8 cellular contexts compared by ENCODE assay signal in genomic region chr16:8567355-8568230, GRCh38. TPM values are rescaled to one million over a fixed set of nuclear protein-coding genes. Genes with fewer than 3 reads are reported as not detected.
DNase-seq lines count a peak whose midpoint lies in the region; ATAC-seq and TF ChIP-seq lines count a peak whose summit lies in the region.

No MANE protein-coding gene starts in this region.

- H3K9me3 Mint-ChIP-seq in CD4-positive, alpha-beta T cell: no peaks in the 10 kb centered on the region
- H3K9me3 Mint-ChIP-seq in activated CD4-positive, alpha-beta T cell treated with anti-CD3 and anti-CD28 coated beads, Interleukin-2, amount 10 ng/mL, durations not matched to agents 7 days and 5 days: no peaks in the 10 kb centered on the region

- CTCF ChIA-PET in CD4-positive, alpha-beta T cell (lab: Charles Lee): interaction anchor here (0.9 to 1.6 kb wide), 4 partner anchors 224 to 441 kb away, joined by 3 to 6 read pairs (median 4); no protein-coding TSS in a partner anchor
- CTCF ChIA-PET in activated CD4-positive, alpha-beta T cell treated with anti-CD3 and anti-CD28 coated beads, Interleukin-2, amount 10 ng/mL, durations not matched to agents 7 days and 5 days (lab: Charles Lee): interaction anchor here (0.6 to 1.7 kb wide), 7 partner anchors 12 to 441 kb away, joined by 3 to 5 read pairs (median 3); no protein-coding TSS in a partner anchor

- H3K27ac Mint-ChIP-seq in CD4-positive, alpha-beta T cell: peak overlapping the region; percentile 58
- H3K27ac Mint-ChIP-seq in activated CD4-positive, alpha-beta T cell treated with anti-CD3 and anti-CD28 coated beads, Interleukin-2, amount 10 ng/mL, durations not matched to agents 7 days and 5 days: no peak overlapping the region

- intact Hi-C loops in CD4-positive, alpha-beta T cell (cut with DNase I, micrococcal nuclease): loop anchor here (1.0 to 5.0 kb wide), 13 partner anchors 77 to 1942 kb away; partner anchors contain the start of genes GRIN2A (in 1 of the 2), PMM2 (in 1 of the 2) and TMEM186 (in 1 of the 2)
- intact Hi-C loops in dorsolateral prefrontal cortex (cut with DNase I): loop anchor here (2.0 to 10.0 kb wide), 5 partner anchors 225 to 567 kb away; partner anchors contain the start of genes LITAFD (in 1 of the 2), PMM2 (in 1 of the 2) and TMEM186 (in 1 of the 2)

- H3K9me3 ChIP-seq in CD4-positive, alpha-beta T cell (ENCODE audit: control insufficient read depth, low read length): no peaks in the 10 kb centered on the region

- H3K36me3 Mint-ChIP-seq in CD4-positive, alpha-beta T cell (ENCODE audit: low read depth): no peaks in the 10 kb centered on the region
- H3K36me3 Mint-ChIP-seq in activated CD4-positive, alpha-beta T cell treated with anti-CD3 and anti-CD28 coated beads, Interleukin-2, amount 10 ng/mL, durations not matched to agents 7 days and 5 days (ENCODE audit: low read depth): no peaks in the 10 kb centered on the region

- H3K27me3 ChIP-seq in CD4-positive, alpha-beta T cell (ENCODE audit: control insufficient read depth, insufficient read depth, low read length): no peaks in the 10 kb centered on the region
- no peaks in the 10 kb centered on the region for H3K27me3 ChIP-seq in dorsolateral prefrontal cortex

- peaks cover 10% of the 10 kb centered on the region for H3K4me1 Mint-ChIP-seq in CD4-positive, alpha-beta T cell (ENCODE audit: low read depth)
- H3K4me1 Mint-ChIP-seq in activated CD4-positive, alpha-beta T cell treated with anti-CD3 and anti-CD28 coated beads, Interleukin-2, amount 10 ng/mL, durations not matched to agents 7 days and 5 days: peaks cover 7% of the 10 kb centered on the region

- H3K4me3 ChIP-seq in dorsolateral prefrontal cortex: no peak overlapping the region

- POLR2A ChIA-PET in CD4-positive, alpha-beta T cell (lab: Charles Lee): no interaction called here
- POLR2A ChIA-PET in activated CD4-positive, alpha-beta T cell treated with anti-CD3 and anti-CD28 coated beads, Interleukin-2, amount 10 ng/mL, durations not matched to agents 7 days and 5 days (lab: Charles Lee): no interaction called here

- ATAC-seq in CD4-positive, alpha-beta T cell (ENCODE audit: poor library complexity): peak; percentile 92
- ATAC-seq in GM19328 (IDR thresholded peaks at IDR 0.05; ENCODE audit: unreplicated experiment): peak; percentile 82
- ATAC-seq in HG03442 (IDR thresholded peaks at IDR 0.05; ENCODE audit: unreplicated experiment): peak; percentile 92

- peak; percentile 58 to 75 (median 67) for DNase-seq in CD4-positive, alpha-beta T cell
- DNase-seq in NCI-H69 (lab: John Stamatoyannopoulos, UW) (peak; percentile 91), dorsolateral prefrontal cortex (peak; percentile 45 to 81 (median 67)), medulla oblongata (ENCODE audit: extremely low spot score) (peak; percentile 89)
- peak; percentile 85 for DNase-seq in activated CD4-positive, alpha-beta T cell treated with anti-CD3 and anti-CD28 coated beads, Interleukin-2, amount 10 ng/mL, durations not matched to agents 7 days and 5 days
- peak; percentile 34 to 51 for DNase-seq in stimulated activated CD8-positive, alpha-beta memory T cell treated with anti-CD3 and anti-CD28 coated beads, Interleukin-15, amount 100 ng/mL, for 4 hours (ENCODE audit: low read depth in 2 of 2)

- TF ChIP-seq CTCF in CD4-positive, alpha-beta T cell (IDR thresholded peaks at IDR 0.05): peak; percentile 99
- peak; percentile 97 to 100 (median 99) for TF ChIP-seq CTCF in dorsolateral prefrontal cortex (IDR thresholded peaks at IDR 0.05 in 54 of 56, conservative IDR thresholded peaks at IDR 0.05 in 2 of 56; ENCODE audit: low read depth in 1 of 56, partially characterized antibody in 56 of 56)

- no peak overlapping the region for H3K4me3 Mint-ChIP-seq in CD4-positive, alpha-beta T cell
- no peak overlapping the region for H3K4me3 Mint-ChIP-seq in activated CD4-positive, alpha-beta T cell treated with anti-CD3 and anti-CD28 coated beads, Interleukin-2, amount 10 ng/mL, durations not matched to agents 7 days and 5 days

- H3K27ac ChIP-seq in CD4-positive, alpha-beta T cell (ENCODE audit: low read depth, low read length): no peak overlapping the region
- H3K27ac ChIP-seq in dorsolateral prefrontal cortex: no peak overlapping the region

- peaks cover 27% of the 10 kb centered on the region for H3K27me3 Mint-ChIP-seq in CD4-positive, alpha-beta T cell
- H3K27me3 Mint-ChIP-seq in activated CD4-positive, alpha-beta T cell treated with anti-CD3 and anti-CD28 coated beads, Interleukin-2, amount 10 ng/mL, durations not matched to agents 7 days and 5 days: peaks cover 8% of the 10 kb centered on the region

RNA-seq across cellular contexts. Expression of gene TMEM114, which starts 22.7 kb away (rescaled TPM):
- total RNA-seq in CD4-positive, alpha-beta T cell: not detected
- not detected for total RNA-seq in activated CD4-positive, alpha-beta T cell treated with anti-CD3 and anti-CD28 coated beads, Interleukin-2, amount 10 ng/mL, durations not matched to agents 7 days and 5 days
- total RNA-seq in dorsolateral prefrontal cortex: 1 to 10 TPM in 9 of 120 experiments, under 1 TPM in 3, not detected in 108; 0.64 to 1.8 (median 1.2) TPM

RNA-seq across cellular contexts. Expression of gene METTL22, which starts 53.9 kb away (rescaled TPM):
- 10 to 100 TPM; 23.2 to 26.5 TPM for total RNA-seq in CD4-positive, alpha-beta T cell
- 10 to 100 TPM; 28.7 to 30.2 TPM for total RNA-seq in activated CD4-positive, alpha-beta T cell treated with anti-CD3 and anti-CD28 coated beads, Interleukin-2, amount 10 ng/mL, durations not matched to agents 7 days and 5 days
- total RNA-seq in dorsolateral prefrontal cortex: 10 to 100 TPM; 22.8 to 59.0 (median 39.5) TPM
